24 cellular contexts compared by ENCODE assay signal in genomic region chr4:64682481-64682880, GRCh38.
"Had no signal": no experiment of that assay in that cellular context is flagged by ENCODE, and none has a peak within 500 bp of the region (broad histone marks: within the 10 kb centered on the region; RNA-seq: fewer than 3 reads in every experiment).

No MANE protein-coding gene starts in this region.

- H3K27ac ChIP-seq: neural progenitor cell, ovary, parathyroid adenoma, psoas muscle, right lobe of liver, sigmoid colon, stomach, thoracic aorta, thyroid gland, tibial nerve, upper lobe of left lung, vagina had no signal

- H3K9me3 ChIP-seq: ovary, psoas muscle, right lobe of liver, sigmoid colon, thoracic aorta, thyroid gland, vagina had no signal

- H3K36me3 ChIP-seq: neural progenitor cell, ovary, right lobe of liver, sigmoid colon, stomach, thoracic aorta, thyroid gland, tibial nerve, upper lobe of left lung, vagina had no signal

- H3K27me3 ChIP-seq: neural progenitor cell, ovary, right lobe of liver, sigmoid colon, stomach, thyroid gland, tibial nerve, upper lobe of left lung, vagina had no signal

- ATAC-seq: psoas muscle; right cardiac atrium; right lobe of liver; stimulated activated effector memory CD8-positive, alpha-beta T cell treated with anti-CD3 and anti-CD28 coated beads, Interleukin-12 subunit alpha, Interleukin-12 subunit beta, amount 100 ng/mL, for 72 hours; stimulated activated naive B cell treated with anti-CD40 and anti-IgM and Interleukin-4, amounts not matched to agents 10 μg/mL and 1 μg/mL and 100 μg/mL, for 72 hours had no signal

- H3K4me2 ChIP-seq: neural progenitor cell had no signal

- H3K79me2 ChIP-seq: parathyroid adenoma had no signal

- DNase-seq: occipital lobe; ovary; posterior cingulate gyrus; psoas muscle; right cardiac atrium; right lobe of liver; sigmoid colon; small intestine; stimulated activated CD4-positive, alpha-beta T cell treated with anti-CD3 and anti-CD28 coated beads, Interleukin-15, amount 100 ng/mL, for 24 hours; stimulated activated CD4-positive, alpha-beta T cell treated with anti-CD3 and anti-CD28 coated beads, Interleukin-2, amount 100 ng/mL, for 24 hours; stimulated activated CD4-positive, alpha-beta T cell treated with anti-CD3 and anti-CD28 coated beads, Interleukin-2, amount 100 ng/mL, for 48 hours; stimulated activated CD4-positive, alpha-beta T cell treated with anti-CD3 and anti-CD28 coated beads, Interleukin-4, amount 100 ng/mL, for 24 hours; stimulated activated naive B cell treated with anti-CD40 and anti-IgM and Interleukin-4, amounts not matched to agents 10 μg/mL and 1 μg/mL and 100 μg/mL, for 72 hours; stimulated activated naive CD4-positive, alpha-beta T cell treated with Interleukin-2 at 50 U/mL for 16 hours; stomach; thyroid gland; trophoblast cell; upper lobe of left lung had no signal

- H3K4me3 ChIP-seq: neural progenitor cell, ovary, psoas muscle, right lobe of liver, sigmoid colon, stomach, thoracic aorta, thyroid gland, tibial nerve, upper lobe of left lung, vagina had no signal

- H3K4me1 ChIP-seq: neural progenitor cell, parathyroid adenoma, psoas muscle, right lobe of liver, sigmoid colon, stomach, thyroid gland, tibial nerve, upper lobe of left lung, vagina had no signal

- H2AFZ ChIP-seq: neural progenitor cell, parathyroid adenoma had no signal

- H3K9ac ChIP-seq: neural progenitor cell, parathyroid adenoma had no signal
